In genomic region chr16:87572959-87573358, GRCh38 we compare ENCODE assay signal across 14 cellular contexts. TPM values are rescaled to one million over a fixed set of nuclear protein-coding genes. Genes with fewer than 3 reads are reported as not detected.
DNase-seq lines count a peak whose midpoint lies in the region; TF ChIP-seq lines count a peak whose summit lies in the region.
"Had no signal": no experiment of that assay in that cellular context is flagged by ENCODE, and none has a peak within 500 bp of the region (broad histone marks: within the 10 kb centered on the region; RNA-seq: fewer than 3 reads in every experiment).

No MANE protein-coding gene starts in this region.

- H3K4me3 ChIP-seq in ascending aorta (no peak overlapping the region), neural progenitor cell (no peak overlapping the region), tibial artery (no peak overlapping the region)
- H3K4me3 ChIP-seq: BLaER1 treated with 17β-estradiol and CSF1 and Interleukin-3, amounts not matched to agents 10 nM and 100 nM had no signal

- H3K18ac ChIP-seq in H9 (ENCODE audit: insufficient read length, low read depth, low read length), result no peak overlapping the region

- H3K36me3 Mint-ChIP-seq in H9 (ENCODE audit: insufficient read depth in 1 of 3, low read depth in 3 of 3), result peaks cover 0 to 8% (median 0%) of the 10 kb centered on the region in 3 experiments; a peak in 2 of 7 replicates
- H3K36me3 Mint-ChIP-seq in neural progenitor cell, result no peaks in the 10 kb centered on the region
- H3K36me3 Mint-ChIP-seq: CD4-positive, CD25-positive, alpha-beta regulatory T cell; IgD-negative memory B cell had no signal

- H3K27me3 Mint-ChIP-seq in H9 (ENCODE audit: low read depth) (no peaks in the 10 kb centered on the region; the same call in none of the 2 replicates), neural progenitor cell (ENCODE audit: insufficient read depth, low read depth) (no peaks in the 10 kb centered on the region)

- WGBS in H9 (ENCODE audit: extremely low coverage, insufficient read length, low lambda C conversion rate), result no CpG with 5 or more reads among the region's 6 CpGs

- H3K9ac ChIP-seq in H9 (ENCODE audit: extremely low read depth, insufficient read length, low read length), result no peak overlapping the region
- H3K9ac ChIP-seq in neural progenitor cell, result no peak overlapping the region
- H3K9ac ChIP-seq: BLaER1 treated with 17β-estradiol and CSF1 and Interleukin-3, amounts not matched to agents 10 nM and 100 nM had no signal

- H3T11ph ChIP-seq in H9 (ENCODE audit: low read length), result no peak overlapping the region

- H3K27me3 ChIP-seq in H9 (ENCODE audit: insufficient read depth, low read length), result no peaks in the 10 kb centered on the region
- H3K27me3 ChIP-seq in ascending aorta, result no peaks in the 10 kb centered on the region
- no peaks in the 10 kb centered on the region for H3K27me3 ChIP-seq in neural progenitor cell
- H3K27me3 ChIP-seq in tibial artery, result no peaks in the 10 kb centered on the region

- no peak overlapping the region for H4K5ac ChIP-seq in H9 (ENCODE audit: insufficient read length, low read depth, low read length)

- H3F3A ChIP-seq in neural progenitor cell (ENCODE audit: low read depth), result peaks cover 20% of the 10 kb centered on the region

- peaks cover 3% of the 10 kb centered on the region; the same call in 1 of the 2 replicates for H3K4me1 ChIP-seq in H9 (ENCODE audit: insufficient read depth, low read length)
- peaks cover 14 to 25% of the 10 kb centered on the region in 2 donors for H3K4me1 ChIP-seq in ascending aorta
- H3K4me1 ChIP-seq in neural progenitor cell, result peaks cover 13% of the 10 kb centered on the region
- peaks cover 0 to 34% (median 26%) of the 10 kb centered on the region in 4 donors for H3K4me1 ChIP-seq in tibial artery

- H4K8ac ChIP-seq in H9 (replicated peaks; ENCODE audit: insufficient read length, low read depth, low read length), result no peak overlapping the region

- no peak overlapping the region for H3K23ac ChIP-seq in H9 (ENCODE audit: insufficient read length, low read depth, low read length)

- no peak overlapping the region for H2BK12ac ChIP-seq in H9 (ENCODE audit: insufficient read length, low read depth, low read length)

- no peak overlapping the region for H2BK120ac ChIP-seq in H9 (ENCODE audit: low read depth, low read length, poor library complexity, severe bottlenecking)

- no peaks in the 10 kb centered on the region for H3K23me2 ChIP-seq in H9 (ENCODE audit: insufficient read length, low read depth, low read length, poor library complexity, severe bottlenecking)

- H2BK20ac ChIP-seq in H9 (ENCODE audit: low read depth, low read length, poor library complexity, severe bottlenecking), result no peak overlapping the region

- H3K36me3 ChIP-seq in ascending aorta (no peaks in the 10 kb centered on the region), neural progenitor cell (no peaks in the 10 kb centered on the region), tibial artery (no peaks in the 10 kb centered on the region)
- H3K36me3 ChIP-seq: BLaER1 treated with 17β-estradiol and CSF1 and Interleukin-3, amounts not matched to agents 10 nM and 100 nM had no signal

- H3K27ac Mint-ChIP-seq in H9 (peak overlapping the region in 1 of 3 experiments; percentile 91; a peak in 1 of 7 replicates), neural progenitor cell (peak overlapping the region; percentile 12)
- H3K27ac Mint-ChIP-seq: CD4-positive, CD25-positive, alpha-beta regulatory T cell; IgD-negative memory B cell had no signal

- no peak overlapping the region for H3K27ac ChIP-seq in H9 (ENCODE audit: insufficient read length, low read depth, low read length)
- H3K27ac ChIP-seq in ascending aorta, result peak overlapping the region; percentile 88 to 91
- H3K27ac ChIP-seq in neural progenitor cell, result no peak overlapping the region
- peak overlapping the region; percentile 82 to 89 for H3K27ac ChIP-seq in tibial artery
- H3K27ac ChIP-seq in substantia nigra (ENCODE audit: low read depth, low read length, poor library complexity, severe bottlenecking), result no peak overlapping the region
- H3K27ac ChIP-seq: BLaER1 treated with 17β-estradiol and CSF1 and Interleukin-3, amounts not matched to agents 10 nM and 100 nM had no signal

- intact Hi-C loops in ascending aorta (cut with DNase I) (no loop called here), tibial artery (cut with DNase I; ENCODE audit: low total_unique reads) (no loop called here)

- H3K4ac ChIP-seq in H9 (ENCODE audit: low read depth, low read length), result no peak overlapping the region

- H4K20me1 ChIP-seq in H9 (ENCODE audit: control insufficient read depth, insufficient read depth, insufficient read length) (no peaks in the 10 kb centered on the region), neural progenitor cell (ENCODE audit: low read depth) (no peaks in the 10 kb centered on the region)

- H3K4me3 Mint-ChIP-seq in H9 (no peak overlapping the region), neural progenitor cell (no peak overlapping the region)
- H3K4me3 Mint-ChIP-seq: CD4-positive, CD25-positive, alpha-beta regulatory T cell; IgD-negative memory B cell had no signal

- in situ Hi-C loops in GM13977 (cut with MboI; ENCODE audit: low pct_unique_long_range_greater_than_20kb, low sequenced_read_pairs, unreplicated experiment), result no loop called here

- H3K4me1 Mint-ChIP-seq in H9 (peaks cover 26 to 30% of the 10 kb centered on the region in 2 experiments), neural progenitor cell (peaks cover 15% of the 10 kb centered on the region)
- H3K4me1 Mint-ChIP-seq: CD4-positive, CD25-positive, alpha-beta regulatory T cell; IgD-negative memory B cell had no signal

- H3K14ac ChIP-seq in H9 (ENCODE audit: insufficient read depth, low read length), result no peak overlapping the region

- no peak overlapping the region for H4K91ac ChIP-seq in H9 (ENCODE audit: insufficient read length, low read depth, low read length)

- no peak overlapping the region for H2BK15ac ChIP-seq in H9 (ENCODE audit: low read depth, low read length)

- H3K9me3 Mint-ChIP-seq in H9 (peaks cover 3% of the 10 kb centered on the region in 2 experiments; a peak in 3 of 5 replicates), neural progenitor cell (no peaks in the 10 kb centered on the region)
- H3K9me3 Mint-ChIP-seq: CD4-positive, CD25-positive, alpha-beta regulatory T cell had no signal

- H3K4me2 ChIP-seq in H9 (ENCODE audit: insufficient read depth, insufficient read length, low read length) (no peak overlapping the region), neural progenitor cell (no peak overlapping the region)
- H3K4me2 ChIP-seq: BLaER1 treated with 17β-estradiol and CSF1 and Interleukin-3, amounts not matched to agents 10 nM and 100 nM had no signal

- no peaks in the 10 kb centered on the region for H3K79me1 ChIP-seq in H9 (ENCODE audit: insufficient read depth, low read depth, low read length, poor library complexity, severe bottlenecking)

- no peak for DNase-seq in H9
- no peak for DNase-seq in ascending aorta (ENCODE audit: low spot score in 2 of 2)
- DNase-seq in neural progenitor cell (ENCODE audit: low spot score), result no peak
- DNase-seq in tibial artery, result no peak
- no peak for DNase-seq in GM13977 (ENCODE audit: low spot score)
- no peak for DNase-seq in substantia nigra (lab: John Stamatoyannopoulos, UW)
- DNase-seq in NCI-H748 treated with DMSO at 0.1 percent for 48 hours (lab: John Stamatoyannopoulos, UW), result no peak
- DNase-seq: ACHN; CD4-positive, CD25-positive, alpha-beta regulatory T cell; DMS53; GOT3 had no signal

- H2AK5ac ChIP-seq in H9 (ENCODE audit: insufficient read length, low read length), result no peak overlapping the region

- peak; percentile 24; the same call in 2 of the 3 replicates for TF ChIP-seq CTCF in H9 (conservative IDR thresholded peaks at IDR 0.05)
- TF ChIP-seq CTCF in ascending aorta (IDR thresholded peaks at IDR 0.05), result no peak
- TF ChIP-seq CTCF in neural progenitor cell (IDR thresholded peaks at IDR 0.05), result no peak
- no peak for TF ChIP-seq CTCF in tibial artery (IDR thresholded peaks at IDR 0.05)
- no peak for TF ChIP-seq CTCF in GM13977 (IDR thresholded peaks at IDR 0.05; ENCODE audit: extremely low read depth, insufficient read depth, missing control alignments)

- H3K79me2 ChIP-seq in H9 (ENCODE audit: insufficient read depth, low read length) (no peaks in the 10 kb centered on the region), neural progenitor cell (ENCODE audit: low read depth) (no peaks in the 10 kb centered on the region)

- H3K9me3 ChIP-seq in H9 (ENCODE audit: control insufficient read depth, low read depth, low read length) (no peaks in the 10 kb centered on the region), ascending aorta (no peaks in the 10 kb centered on the region), neural progenitor cell (ENCODE audit: low read depth) (no peaks in the 10 kb centered on the region), tibial artery (no peaks in the 10 kb centered on the region)
- H3K9me3 ChIP-seq: BLaER1 treated with 17β-estradiol and CSF1 and Interleukin-3, amounts not matched to agents 10 nM and 100 nM had no signal

- H2AFZ ChIP-seq in H9 (ENCODE audit: low read length) (no peak overlapping the region), neural progenitor cell (replicated peaks) (no peak overlapping the region)

- no peak overlapping the region for H2BK5ac ChIP-seq in H9 (ENCODE audit: insufficient read length, low read length)

- no peak overlapping the region for H3K56ac ChIP-seq in H9 (ENCODE audit: insufficient read length, low read depth, low read length)

RNA-seq across cellular contexts. Expression of gene JPH3, which starts 29.3 kb away (rescaled TPM):
- total RNA-seq in H9 (2021), result 30.3 and 32.7 TPM in 2 replicates
- not detected for total RNA-seq in ascending aorta
- 7.1 and 19.4 TPM in 2 replicates for total RNA-seq in neural progenitor cell (ENCODE audit: low replicate concordance)
- total RNA-seq: CD4-positive, CD25-positive, alpha-beta regulatory T cell; HT-29 had no signal

Comparison
In these comparisons a context has a peak if more than half of its experiments do, and no peak if none do; other contexts are left out.
1. H3K27ac ChIP-seq: peak in ascending aorta (2 of 2) and tibial artery (2 of 2); none in H9 (single experiment), neural progenitor cell (single experiment) and substantia nigra (single experiment).